ENCODE assay signal across 21 cellular contexts in genomic region chr11:88164320-88164719, GRCh38. TPM values are rescaled to one million over a fixed set of nuclear protein-coding genes. Genes with fewer than 3 reads are reported as not detected.
DNase-seq lines count a peak whose midpoint lies in the region; ATAC-seq, FAIRE-seq and TF ChIP-seq lines count a peak whose summit lies in the region.
"Had no signal": no experiment of that assay in that cellular context is flagged by ENCODE, and none has a peak within 500 bp of the region (broad histone marks: within the 10 kb centered on the region; RNA-seq: fewer than 3 reads in every experiment).

No MANE protein-coding gene starts in this region.

- ATAC-seq in HG02610 (IDR thresholded peaks at IDR 0.05; ENCODE audit: unreplicated experiment) (peak; percentile 57), gastroesophageal sphincter (no peak)
- ATAC-seq in activated T-helper 17 cell treated with anti-CD3 and anti-CD28 coated beads, Interleukin-2, amount 50 U/mL, for 72 hours (replicated peaks) = peak; percentile 52
- ATAC-seq in CD8-positive, alpha-beta T cell = no peak
- ATAC-seq: SK-N-SH treated with all-trans-retinoic acid at 6 μM for 48 hours had no signal

- TF ChIP-seq POLR2A in gastroesophageal sphincter (IDR thresholded peaks at IDR 0.05) = no peak

- H3K4me3 Mint-ChIP-seq in activated T-helper 17 cell treated with anti-CD3 and anti-CD28 coated beads, Interleukin-2, amount 50 U/mL, for 72 hours = no peak overlapping the region
- H3K4me3 Mint-ChIP-seq in CD8-positive, alpha-beta T cell = no peak overlapping the region
- H3K4me3 Mint-ChIP-seq: CD4-positive, alpha-beta T cell had no signal

- H3K27me3 Mint-ChIP-seq in activated T-helper 17 cell treated with anti-CD3 and anti-CD28 coated beads, Interleukin-2, amount 50 U/mL, for 72 hours = peaks cover 3% of the 10 kb centered on the region
- H3K27me3 Mint-ChIP-seq in CD8-positive, alpha-beta T cell (ENCODE audit: low read depth) = no peaks in the 10 kb centered on the region

- no peaks in the 10 kb centered on the region for H3K36me3 ChIP-seq in GM06990 (ENCODE audit: control insufficient read depth, insufficient read depth, low read length)
- H3K36me3 ChIP-seq in gastroesophageal sphincter = no peaks in the 10 kb centered on the region
- no peaks in the 10 kb centered on the region for H3K36me3 ChIP-seq in CD8-positive, alpha-beta T cell (ENCODE audit: insufficient read depth, low read length)

- no peaks in the 10 kb centered on the region for H3K36me3 Mint-ChIP-seq in activated T-helper 17 cell treated with anti-CD3 and anti-CD28 coated beads, Interleukin-2, amount 50 U/mL, for 72 hours (ENCODE audit: low read depth)
- no peaks in the 10 kb centered on the region for H3K36me3 Mint-ChIP-seq in CD8-positive, alpha-beta T cell

- H3K27me3 ChIP-seq in GM06990 (replicated peaks; ENCODE audit: control insufficient read depth, insufficient read depth, low read length) (no peaks in the 10 kb centered on the region), gastroesophageal sphincter (no peaks in the 10 kb centered on the region)
- no peaks in the 10 kb centered on the region for H3K27me3 ChIP-seq in CD8-positive, alpha-beta T cell (ENCODE audit: insufficient read depth, low read length)

- peak; percentile 18 for DNase-seq in GM06990 (ENCODE audit: extremely low read depth, insufficient read length)
- DNase-seq in GM18507 (ENCODE audit: extremely low spot score, insufficient read length, low read depth) = no peak
- DNase-seq in CD8-positive, alpha-beta T cell = no peak
- no peak for DNase-seq in NCI-H2171 (lab: John Stamatoyannopoulos, UW)
- DNase-seq: ACHN; CD4-positive, alpha-beta T cell; DND-41; IMR-90; NCI-H1105 treated with DMSO at 0.1 percent for 48 hours; NCI-H187; NCI-H526 treated with DMSO at 0.1 percent for 48 hours; SHP77 treated with DMSO at 0.1 percent for 48 hours had no signal

- FAIRE-seq in GM18507 (lab: Jason Lieb, UNC) = peak; percentile 41
- FAIRE-seq: G401.6, GM12891, H1 had no signal

- H3K27ac ChIP-seq in gastroesophageal sphincter = no peak overlapping the region
- H3K27ac ChIP-seq in CD8-positive, alpha-beta T cell (ENCODE audit: low read depth, low read length) = no peak overlapping the region

- H3K4me1 ChIP-seq in gastroesophageal sphincter = no peaks in the 10 kb centered on the region
- no peaks in the 10 kb centered on the region for H3K4me1 ChIP-seq in CD8-positive, alpha-beta T cell (ENCODE audit: insufficient read depth, low read length)

- CTCF ChIA-PET in CD8-positive, alpha-beta T cell (lab: Charles Lee) = no interaction called here

- no peak overlapping the region for H3K4me3 ChIP-seq in GM06990 (replicated peaks; ENCODE audit: low read depth, low read length)
- H3K4me3 ChIP-seq in gastroesophageal sphincter = no peak overlapping the region
- H3K4me3 ChIP-seq in CD8-positive, alpha-beta T cell (ENCODE audit: low read depth, low read length) = no peak overlapping the region

- H3K9me3 Mint-ChIP-seq in activated T-helper 17 cell treated with anti-CD3 and anti-CD28 coated beads, Interleukin-2, amount 50 U/mL, for 72 hours = peaks cover 6% of the 10 kb centered on the region
- H3K9me3 Mint-ChIP-seq in CD8-positive, alpha-beta T cell = peaks cover 7% of the 10 kb centered on the region

- POLR2A ChIA-PET in CD8-positive, alpha-beta T cell (lab: Charles Lee) = no interaction called here

- intact Hi-C loops in CD8-positive, alpha-beta T cell (cut with DNase I, micrococcal nuclease) = no loop called here

- H3K9me3 ChIP-seq in gastroesophageal sphincter = peaks cover 0 to 14% (median 0%) of the 10 kb centered on the region in 3 donors
- no peaks in the 10 kb centered on the region for H3K9me3 ChIP-seq in CD8-positive, alpha-beta T cell (ENCODE audit: low read length)

- no peak for TF ChIP-seq EP300 in gastroesophageal sphincter (IDR thresholded peaks at IDR 0.05)

- H3K4me1 Mint-ChIP-seq in activated T-helper 17 cell treated with anti-CD3 and anti-CD28 coated beads, Interleukin-2, amount 50 U/mL, for 72 hours = no peaks in the 10 kb centered on the region
- no peaks in the 10 kb centered on the region for H3K4me1 Mint-ChIP-seq in CD8-positive, alpha-beta T cell (ENCODE audit: low read depth)

- no peak overlapping the region for H3K27ac Mint-ChIP-seq in activated T-helper 17 cell treated with anti-CD3 and anti-CD28 coated beads, Interleukin-2, amount 50 U/mL, for 72 hours
- no peak overlapping the region for H3K27ac Mint-ChIP-seq in CD8-positive, alpha-beta T cell
- H3K27ac Mint-ChIP-seq: CD4-positive, alpha-beta T cell had no signal

- no peak for TF ChIP-seq CTCF in GM06990 (IDR thresholded peaks at IDR 0.05; ENCODE audit: insufficient read depth, low read length, poor library complexity, severe bottlenecking)
- TF ChIP-seq CTCF in gastroesophageal sphincter (IDR thresholded peaks at IDR 0.05) = no peak
- TF ChIP-seq CTCF in CD8-positive, alpha-beta T cell (IDR thresholded peaks at IDR 0.05) = no peak

- WGBS in gastroesophageal sphincter (ENCODE audit: low coverage in 1 of 2), 2 donors = 77 to 80% methylated on average over 4 of the region's 4 CpGs

RNA-seq across cellular contexts. Expression of gene RAB38, which starts 10.9 kb away (rescaled TPM):
- total RNA-seq in activated T-helper 17 cell treated with anti-CD3 and anti-CD28 coated beads, Interleukin-2, amount 50 U/mL, for 72 hours = 1 to 10 TPM; 1.2 to 1.9 TPM
- 1 to 10 TPM in 3 of 4 donors, not detected in 1; 1.2 to 4.6 (median 1.6) TPM for total RNA-seq in gastroesophageal sphincter
- total RNA-seq in CD8-positive, alpha-beta T cell = under 1 TPM in 1 of 2 experiments, not detected in 1; 0.64 TPM
- total RNA-seq: HT1080, LHCN-M2 had no signal

Comparison
In these comparisons a context has a peak if more than half of its experiments do, and no peak if none do; other contexts are left out.
1. ATAC-seq: peak in HG02610 (single experiment) and activated T-helper 17 cell treated with anti-CD3 and anti-CD28 coated beads, Interleukin-2, amount 50 U/mL, for 72 hours (single experiment); none in gastroesophageal sphincter (single experiment) and CD8-positive, alpha-beta T cell (single experiment).